In genomic region chr4:6601661-6602250, GRCh38 we compare ENCODE assay signal across 15 cellular contexts. TPM values are rescaled to one million over a fixed set of nuclear protein-coding genes. Genes with fewer than 3 reads are reported as not detected.
A peak's percentile ranks its signal among the peaks of the same experiment; 100 is the strongest.
DNase-seq lines count a peak whose midpoint lies in the region; ATAC-seq and TF ChIP-seq lines count a peak whose summit lies in the region.
"Had no signal": no experiment of that assay in that cellular context is flagged by ENCODE, and none has a peak within 500 bp of the region (broad histone marks: within the 10 kb centered on the region; RNA-seq: fewer than 3 reads in every experiment).

No MANE protein-coding gene starts in this region.

- no peaks in the 10 kb centered on the region for H4K20me1 ChIP-seq in BLaER1
- no peaks in the 10 kb centered on the region for H4K20me1 ChIP-seq in osteoblast (ENCODE audit: insufficient read depth, low read length)

- H3K27ac ChIP-seq in BLaER1 (peak overlapping the region; percentile 73), osteoblast (ENCODE audit: low read depth, low read length) (no peak overlapping the region)
- H3K27ac ChIP-seq: C4-2B, HL-60 had no signal

- CTCF ChIA-PET in WTC11 (lab: Charles Lee): no interaction called here
- CTCF ChIA-PET in activated CD4-positive, alpha-beta memory T cell treated with anti-CD3 and anti-CD28 coated beads for 36 hours (lab: Charles Lee): no interaction called here

- H3K27ac Mint-ChIP-seq in WTC11: no peak overlapping the region
- no peak overlapping the region for H3K27ac Mint-ChIP-seq in activated CD4-positive, alpha-beta memory T cell treated with anti-CD3 and anti-CD28 coated beads for 36 hours

- H3K79me2 ChIP-seq in osteoblast (ENCODE audit: insufficient read depth, low read length): no peaks in the 10 kb centered on the region

- DNase-seq in GF-D8 (lab: John Stamatoyannopoulos, UW): peak; percentile 39
- no peak for DNase-seq in WTC11 (ENCODE audit: low spot score)
- peak; percentile 50 for DNase-seq in osteoblast (ENCODE audit: insufficient read length, low spot score, missing footprints)
- DNase-seq in activated CD4-positive, alpha-beta memory T cell treated with anti-CD3 and anti-CD28 coated beads for 36 hours: no peak
- DNase-seq in GOT3 (lab: John Stamatoyannopoulos, UW): no peak
- DNase-seq: ACHN; CD4-positive, alpha-beta memory T cell; DMS79; EL; KG1 had no signal

- POLR2A ChIA-PET in WTC11 (lab: Charles Lee): no interaction called here
- POLR2A ChIA-PET in activated CD4-positive, alpha-beta memory T cell treated with anti-CD3 and anti-CD28 coated beads for 36 hours (lab: Charles Lee): no interaction called here

- H3K4me3 ChIP-seq in BLaER1: no peak overlapping the region; the same call in 1 of the 2 replicates
- H3K4me3 ChIP-seq in osteoblast (ENCODE audit: insufficient read depth, low read length): no peak overlapping the region

- no peak overlapping the region for H3K4me3 Mint-ChIP-seq in WTC11
- no peak overlapping the region for H3K4me3 Mint-ChIP-seq in activated CD4-positive, alpha-beta memory T cell treated with anti-CD3 and anti-CD28 coated beads for 36 hours
- H3K4me3 Mint-ChIP-seq: CD4-positive, alpha-beta memory T cell had no signal

- TF ChIP-seq CTCF in WTC11 (IDR thresholded peaks at IDR 0.05): no peak
- no peak for TF ChIP-seq CTCF in osteoblast (IDR thresholded peaks at IDR 0.05; ENCODE audit: extremely low read depth, low read depth, low read length)

- H3K4me2 ChIP-seq in BLaER1 (peak overlapping the region; percentile 86), osteoblast (ENCODE audit: insufficient read depth, low read length) (no peak overlapping the region)

- no peaks in the 10 kb centered on the region for H3K27me3 ChIP-seq in BLaER1
- no peaks in the 10 kb centered on the region for H3K27me3 ChIP-seq in osteoblast (ENCODE audit: insufficient read depth, low read length)

- H3K4me1 ChIP-seq in BLaER1 (peaks cover 84% of the 10 kb centered on the region), osteoblast (ENCODE audit: insufficient read depth, low read length) (no peaks in the 10 kb centered on the region)

- H3K4me1 Mint-ChIP-seq in WTC11: no peaks in the 10 kb centered on the region
- no peaks in the 10 kb centered on the region for H3K4me1 Mint-ChIP-seq in activated CD4-positive, alpha-beta memory T cell treated with anti-CD3 and anti-CD28 coated beads for 36 hours (ENCODE audit: low read depth)
- H3K4me1 Mint-ChIP-seq: CD4-positive, alpha-beta memory T cell had no signal

- H3K9ac ChIP-seq in BLaER1: peak overlapping the region; percentile 51; the same call in 1 of the 2 replicates

- H3K36me3 ChIP-seq in BLaER1: peaks cover 30% of the 10 kb centered on the region
- peaks cover 26% of the 10 kb centered on the region for H3K36me3 ChIP-seq in osteoblast (ENCODE audit: insufficient read depth, low read length)

- peaks cover 7% of the 10 kb centered on the region; the same call in 1 of the 2 replicates for H3K27me3 Mint-ChIP-seq in WTC11 (ENCODE audit: low read depth)
- H3K27me3 Mint-ChIP-seq in activated CD4-positive, alpha-beta memory T cell treated with anti-CD3 and anti-CD28 coated beads for 36 hours: no peaks in the 10 kb centered on the region
- H3K27me3 Mint-ChIP-seq: CD4-positive, alpha-beta memory T cell had no signal

- H2AFZ ChIP-seq in osteoblast (ENCODE audit: low read length): no peak overlapping the region

- intact Hi-C loops in activated CD4-positive, alpha-beta memory T cell treated with anti-CD3 and anti-CD28 coated beads for 36 hours (cut with micrococcal nuclease): no loop called here

- no peak for ATAC-seq in WTC11
- ATAC-seq in GM18870 (IDR thresholded peaks at IDR 0.05; ENCODE audit: unreplicated experiment): no peak
- ATAC-seq: HCT116 had no signal

- peaks cover 16% of the 10 kb centered on the region for H3K36me3 Mint-ChIP-seq in WTC11
- peaks cover 42% of the 10 kb centered on the region for H3K36me3 Mint-ChIP-seq in activated CD4-positive, alpha-beta memory T cell treated with anti-CD3 and anti-CD28 coated beads for 36 hours

- peaks cover 13% of the 10 kb centered on the region; the same call in 1 of the 2 replicates for H3K9me3 Mint-ChIP-seq in WTC11
- H3K9me3 Mint-ChIP-seq in activated CD4-positive, alpha-beta memory T cell treated with anti-CD3 and anti-CD28 coated beads for 36 hours: peaks cover 23% of the 10 kb centered on the region

- H3K9me3 ChIP-seq in BLaER1 (peaks cover 11% of the 10 kb centered on the region), osteoblast (ENCODE audit: low read depth, low read length) (peaks cover 5% of the 10 kb centered on the region)

TF ChIP-seq in WTC11, 78 proteins besides CTCF, POLR2A, EP300 and RAD21:
- TF ChIP-seq SMAD4 (CRISPR knock-in tag; IDR thresholded peaks at IDR 0.05): no peak
- no peak for TF ChIP-seq ZNF281 (CRISPR knock-in tag; IDR thresholded peaks at IDR 0.05)
- no peak for TF ChIP-seq NR3C1 (CRISPR knock-in tag; conservative IDR thresholded peaks at IDR 0.05; ENCODE audit: low read depth)
- TF ChIP-seq ATF3 (CRISPR knock-in tag; conservative IDR thresholded peaks at IDR 0.05): no peak
- no peak for TF ChIP-seq ZBTB43 (CRISPR knock-in tag; IDR thresholded peaks at IDR 0.05)
- peak; percentile 62 for TF ChIP-seq GABPB1 (CRISPR knock-in tag; IDR thresholded peaks at IDR 0.05)

RNA-seq across cellular contexts. Expression of gene MAN2B2, which starts 26.8 kb away (rescaled TPM):
- 6.3 to 8.0 TPM (median 7.5 TPM) in 3 replicates for total RNA-seq in WTC11 (2021)
- total RNA-seq in osteoblast: 26.8 and 28.2 TPM in 2 replicates
- total RNA-seq in activated CD4-positive, alpha-beta memory T cell treated with anti-CD3 and anti-CD28 coated beads for 36 hours: 10 to 100 TPM; 16.5 to 18.0 TPM

RNA-seq across cellular contexts. Expression of gene MRFAP1, which starts 38.7 kb away (rescaled TPM):
- total RNA-seq in WTC11 (2021): 296 to 319 TPM (median 303 TPM) in 3 replicates
- total RNA-seq in osteoblast: 94.1 and 95.2 TPM in 2 replicates
- 100 to 1,000 TPM; 122 to 130 TPM for total RNA-seq in activated CD4-positive, alpha-beta memory T cell treated with anti-CD3 and anti-CD28 coated beads for 36 hours

Comparison
In these comparisons a context has a peak if more than half of its experiments do, and no peak if none do; other contexts are left out.
1. DNase-seq: peak in GF-D8 (single experiment) and osteoblast (single experiment); none in WTC11 (single experiment), activated CD4-positive, alpha-beta memory T cell treated with anti-CD3 and anti-CD28 coated beads for 36 hours (single experiment) and GOT3 (single experiment).